2 cellular contexts compared by ENCODE assay signal in genomic region chr14:30998100-30998706, GRCh38.
TF ChIP-seq lines count a peak whose summit lies in the region.

No MANE protein-coding gene starts in this region.

TF ChIP-seq in HepG2, 621 proteins besides CTCF, POLR2A, EP300 and RAD21 (continues in another document):
- TF ChIP-seq ZNF550 (CRISPR knock-in tag; IDR thresholded peaks at IDR 0.05; ENCODE audit: borderline replicate concordance): no peak
- no peak for TF ChIP-seq LCORL (IDR thresholded peaks at IDR 0.05)
- TF ChIP-seq LCORL (CRISPR knock-in tag; IDR thresholded peaks at IDR 0.05): no peak
- TF ChIP-seq ZBTB49 (CRISPR knock-in tag; IDR thresholded peaks at IDR 0.05; ENCODE audit: borderline replicate concordance): no peak
- no peak for TF ChIP-seq ZNF557 (CRISPR knock-in tag; IDR thresholded peaks at IDR 0.05)
- 0 out of 2 replicates have a peak, but pooled peaks have one; percentile 52 for TF ChIP-seq ARID2 (CRISPR knock-in tag; IDR thresholded peaks at IDR 0.05; ENCODE audit: borderline replicate concordance)
- TF ChIP-seq RARG (CRISPR knock-in tag; IDR thresholded peaks at IDR 0.05; ENCODE audit: low read depth): no peak
- no peak for TF ChIP-seq PBX2 (CRISPR knock-in tag; IDR thresholded peaks at IDR 0.05)
- no peak for TF ChIP-seq MEIS2 (CRISPR knock-in tag; IDR thresholded peaks at IDR 0.05)
- no peak for TF ChIP-seq ZNF577 (CRISPR knock-in tag; IDR thresholded peaks at IDR 0.05; ENCODE audit: borderline replicate concordance, low read depth)
- no peak for TF ChIP-seq ZNF101 (CRISPR knock-in tag; IDR thresholded peaks at IDR 0.05; ENCODE audit: borderline replicate concordance, low read depth)
- no peak for TF ChIP-seq PATZ1 (CRISPR knock-in tag; IDR thresholded peaks at IDR 0.05)
- TF ChIP-seq YY1 (IDR thresholded peaks at IDR 0.05; ENCODE audit: insufficient read depth, insufficient replicate concordance, low read depth, low read length): no peak
- TF ChIP-seq ZNF773 (CRISPR knock-in tag; IDR thresholded peaks at IDR 0.05; ENCODE audit: borderline replicate concordance): 0 out of 2 replicates have a peak, but pooled peaks have one; percentile 31
- TF ChIP-seq ZNF644 (CRISPR knock-in tag; IDR thresholded peaks at IDR 0.05; ENCODE audit: low read depth): no peak
- no peak for TF ChIP-seq HCFC1 (IDR thresholded peaks at IDR 0.05; ENCODE audit: low read depth, low read length)
- TF ChIP-seq TOPORS (CRISPR knock-in tag; IDR thresholded peaks at IDR 0.05): 0 out of 2 replicates have a peak, but pooled peaks have one; percentile 26
- TF ChIP-seq KLF15 (CRISPR knock-in tag; IDR thresholded peaks at IDR 0.05; ENCODE audit: borderline replicate concordance): no peak
- no peak for TF ChIP-seq ZNF12 (CRISPR knock-in tag; IDR thresholded peaks at IDR 0.05)
- no peak for TF ChIP-seq ZNF75D (CRISPR knock-in tag; IDR thresholded peaks at IDR 0.05; ENCODE audit: borderline replicate concordance)
- TF ChIP-seq AGO1 (IDR thresholded peaks at IDR 0.05; ENCODE audit: low read depth, low read length, poor library complexity, severe bottlenecking): no peak
- TF ChIP-seq ZNF678 (CRISPR knock-in tag; IDR thresholded peaks at IDR 0.05): no peak
- no peak for TF ChIP-seq CHD4 (IDR thresholded peaks at IDR 0.05; ENCODE audit: borderline replicate concordance, low read length)
- TF ChIP-seq TEAD3 (CRISPR knock-in tag; optimal IDR thresholded peaks at IDR 0.05; ENCODE audit: borderline replicate concordance): no peak
- no peak for TF ChIP-seq ZNF33A (CRISPR knock-in tag; IDR thresholded peaks at IDR 0.05; ENCODE audit: borderline replicate concordance)
- TF ChIP-seq ZNF552 (CRISPR knock-in tag; IDR thresholded peaks at IDR 0.05; ENCODE audit: borderline replicate concordance): no peak
- TF ChIP-seq REPIN1 (CRISPR knock-in tag; IDR thresholded peaks at IDR 0.05; ENCODE audit: borderline replicate concordance, low read depth): no peak
- no peak for TF ChIP-seq SNRNP70 (IDR thresholded peaks at IDR 0.05; ENCODE audit: low read depth, low read length)
- TF ChIP-seq ZNF253 (CRISPR knock-in tag; IDR thresholded peaks at IDR 0.05; ENCODE audit: borderline replicate concordance): no peak
- no peak for TF ChIP-seq NONO (IDR thresholded peaks at IDR 0.05)
- TF ChIP-seq NONO (CRISPR knock-in tag; conservative IDR thresholded peaks at IDR 0.05): no peak
- no peak for TF ChIP-seq FOSL2 (CRISPR knock-in tag; IDR thresholded peaks at IDR 0.05)
- no peak for TF ChIP-seq ATAD3A (CRISPR knock-in tag; IDR thresholded peaks at IDR 0.05)
- TF ChIP-seq BRD4 (CRISPR knock-in tag; IDR thresholded peaks at IDR 0.05): no peak
- TF ChIP-seq NR0B2 (CRISPR knock-in tag; IDR thresholded peaks at IDR 0.05): no peak

TF ChIP-seq in K562, 482 proteins besides CTCF, POLR2A, EP300 and RAD21:
- no peak for TF ChIP-seq ZZZ3 (IDR thresholded peaks at IDR 0.05)
- TF ChIP-seq TRIM28 (IDR thresholded peaks at IDR 0.05): 0 out of 2 replicates have a peak, but pooled peaks have one; percentile 50
- peak in 1 of 2 experiments; percentile 72; a peak in 1 of 3 replicates for TF ChIP-seq CBX3 (IDR thresholded peaks at IDR 0.05; ENCODE audit: borderline replicate concordance in 1 of 2, low read length in 2 of 2)
- TF ChIP-seq E4F1 (CRISPR knock-in tag; IDR thresholded peaks at IDR 0.05; ENCODE audit: borderline replicate concordance): no peak
